Comparison of ENCODE assay signal across 8 cellular contexts in the genomic region with DNA sequence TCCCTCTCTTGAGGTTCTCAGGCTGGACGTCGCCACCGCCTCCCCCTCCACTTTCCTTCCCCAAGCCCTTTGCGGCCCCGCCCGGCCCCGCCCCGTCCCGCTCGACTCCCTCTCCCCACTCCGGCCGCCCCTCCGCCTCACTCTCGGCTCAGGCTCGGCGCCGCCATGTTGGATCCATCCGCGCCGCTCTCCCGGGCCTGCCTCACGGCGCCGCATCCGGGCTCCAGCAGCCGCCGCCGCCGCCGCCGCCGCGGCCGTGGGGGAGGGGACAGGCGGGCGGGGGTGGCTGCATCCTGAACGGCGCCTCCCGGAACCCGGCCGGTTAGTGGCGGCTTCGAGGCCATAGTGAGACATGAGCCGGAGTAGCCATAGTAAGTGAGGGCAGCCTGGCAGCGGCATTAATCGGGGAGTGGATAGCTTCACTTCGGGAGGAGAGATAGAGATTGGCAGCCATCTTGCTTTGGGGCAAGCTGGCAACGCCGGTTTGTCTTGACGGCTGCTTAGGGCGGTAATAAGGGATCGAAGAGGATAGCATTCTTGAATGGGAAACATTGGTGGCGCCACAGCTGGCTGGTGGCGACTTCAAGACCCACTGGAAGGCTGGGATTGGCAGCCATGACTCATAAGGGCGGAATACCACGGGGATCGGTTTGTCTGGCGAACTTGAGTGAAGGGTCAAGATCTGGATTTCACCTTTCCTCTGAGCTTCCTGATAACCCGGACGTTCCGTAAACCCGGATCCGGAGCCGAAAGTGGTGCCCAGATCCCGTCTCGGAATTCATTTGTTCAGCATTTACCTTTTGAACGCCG. TPM values are rescaled to one million over a fixed set of nuclear protein-coding genes. Genes with fewer than 3 reads are reported as not detected.
DNase-seq lines count a peak whose midpoint lies in the region; TF ChIP-seq lines count a peak whose summit lies in the region.

A gene with protein sequence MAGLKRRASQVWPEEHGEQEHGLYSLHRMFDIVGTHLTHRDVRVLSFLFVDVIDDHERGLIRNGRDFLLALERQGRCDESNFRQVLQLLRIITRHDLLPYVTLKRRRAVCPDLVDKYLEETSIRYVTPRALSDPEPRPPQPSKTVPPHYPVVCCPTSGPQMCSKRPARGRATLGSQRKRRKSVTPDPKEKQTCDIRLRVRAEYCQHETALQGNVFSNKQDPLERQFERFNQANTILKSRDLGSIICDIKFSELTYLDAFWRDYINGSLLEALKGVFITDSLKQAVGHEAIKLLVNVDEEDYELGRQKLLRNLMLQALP (minus strand): TSS at position 258 of the 810 bp plus-strand sequence. CDS start 8,205 bp downstream, outside the sequence.

- peak; percentile 59 for TF ChIP-seq EP300 in neural cell (conservative IDR thresholded peaks at IDR 0.05; ENCODE audit: poor library complexity, severe bottlenecking)
- TF ChIP-seq EP300 in stomach (IDR thresholded peaks at IDR 0.05) = peak; percentile 69

- H3K79me2 ChIP-seq in neural cell (replicated peaks; ENCODE audit: insufficient read depth, low read length) = peaks cover 25% of the 10 kb centered on the region

- peak within 1 kb of the TSS; percentile 65 for H2AFZ ChIP-seq in neural cell (ENCODE audit: low read depth, low read length)

- TF ChIP-seq CTCF in fibroblast of the aortic adventitia (IDR thresholded peaks at IDR 0.05; ENCODE audit: insufficient read depth, low read length) (no peak), neural cell (IDR thresholded peaks at IDR 0.05; ENCODE audit: poor library complexity, severe bottlenecking) (peak; percentile 75), stomach (IDR thresholded peaks at IDR 0.05) (no peak)

- no peaks in the 10 kb centered on the region for H3K9me2 ChIP-seq in neural cell (ENCODE audit: insufficient read depth, low read length)

- intact Hi-C loops in stomach (cut with DNase I; ENCODE audit: low total_unique reads) = no loop called here

- peak within 1 kb of the TSS; percentile 84 for H3K4me2 ChIP-seq in neural cell (ENCODE audit: low read length)

- H3K9ac ChIP-seq in ES-I3 (ENCODE audit: low read depth, low read length) (peak within 1 kb of the TSS; percentile 76), neural cell (ENCODE audit: low read length) (peak within 1 kb of the TSS; percentile 81)

- H3K9me3 ChIP-seq in ES-I3 (ENCODE audit: control insufficient read depth, insufficient read depth, low read length) (no peaks in the 10 kb centered on the region), neural cell (ENCODE audit: low read length) (no peaks in the 10 kb centered on the region), stomach (no peaks in the 10 kb centered on the region)

- no peaks in the 10 kb centered on the region for H3F3A ChIP-seq in neural cell (ENCODE audit: insufficient read depth, low read length, poor library complexity, severe bottlenecking)

- H3K27ac ChIP-seq in neural cell (ENCODE audit: low read length) = peak within 1 kb of the TSS; percentile 95
- H3K27ac ChIP-seq in stomach = peak within 1 kb of the TSS; percentile 90 to 97 (median 96)

- H4K20me1 ChIP-seq in neural cell (ENCODE audit: insufficient read depth) = no peaks in the 10 kb centered on the region

- H3K4me3 ChIP-seq in H7 (ENCODE audit: insufficient read depth, low read depth, low read length) (peak within 1 kb of the TSS; percentile 74), fibroblast of the aortic adventitia (ENCODE audit: low read depth, low read length) (peak within 1 kb of the TSS; percentile 99), neural cell (ENCODE audit: low read length) (peak within 1 kb of the TSS; percentile 73), stomach (peak within 1 kb of the TSS; percentile 66 to 79 (median 74))

- H3K27me3 ChIP-seq in H7 (ENCODE audit: control insufficient read depth, insufficient read depth, low read length) (no peaks in the 10 kb centered on the region), neural cell (ENCODE audit: insufficient read depth, low read depth, low read length) (no peaks in the 10 kb centered on the region), stomach (no peaks in the 10 kb centered on the region)

- DNase-seq in H7 (peak; percentile 97), M059J (ENCODE audit: low read depth) (peak; percentile 97), SHP77 (lab: John Stamatoyannopoulos, UW) (peak; percentile 97 to 98), fibroblast of the aortic adventitia (ENCODE audit: low read depth) (peak; percentile 95), stomach (peak; percentile 93)
- DNase-seq in activated effector memory CD4-positive, alpha-beta T cell treated with Interleukin-2 at 50 U/mL for 16 hours = peak; percentile 87

- no peak for TF ChIP-seq POLR2A in stomach (IDR thresholded peaks at IDR 0.05)

- WGBS in stomach, 5 donors = 0 to 1% (median 0%) methylated on average over 54 to 68 of the region's 68 CpGs

- no peak for TF ChIP-seq RAD21 in neural cell (conservative IDR thresholded peaks at IDR 0.05)

- H3K36me3 ChIP-seq in ES-I3 (ENCODE audit: insufficient read depth, low read length) = peaks cover 16% of the 10 kb centered on the region
- H3K36me3 ChIP-seq in H7 (replicated peaks; ENCODE audit: control insufficient read depth, insufficient read depth, low read length) = peaks cover 3% of the 10 kb centered on the region
- H3K36me3 ChIP-seq in neural cell (ENCODE audit: insufficient read depth, low read length) = no peaks in the 10 kb centered on the region
- peaks cover 14 to 28% (median 23%) of the 10 kb centered on the region in 4 donors for H3K36me3 ChIP-seq in stomach

- H3K4me1 ChIP-seq in ES-I3 (ENCODE audit: insufficient read depth, low read length) = peaks cover 8% of the 10 kb centered on the region; the same call in 1 of the 2 replicates
- peaks cover 28 to 64% (median 53%) of the 10 kb centered on the region in 4 donors for H3K4me1 ChIP-seq in stomach

TF ChIP-seq in neural cell, 6 proteins besides CTCF, POLR2A, EP300 and RAD21:
- TF ChIP-seq MXI1 (conservative IDR thresholded peaks at IDR 0.05; ENCODE audit: poor library complexity, severe bottlenecking) (peak; percentile 63), EZH2 (IDR thresholded peaks at IDR 0.05; ENCODE audit: borderline replicate concordance, insufficient read depth, low read length, poor library complexity, severe bottlenecking) (no peak), SMC3 (conservative IDR thresholded peaks at IDR 0.05; ENCODE audit: poor library complexity) (peak; percentile 55), TAF1 (IDR thresholded peaks at IDR 0.05; ENCODE audit: low read depth) (peak; percentile 56), POLR2AphosphoS5 (IDR thresholded peaks at IDR 0.05) (peak; percentile 74)
- TF ChIP-seq, protein P1, sequence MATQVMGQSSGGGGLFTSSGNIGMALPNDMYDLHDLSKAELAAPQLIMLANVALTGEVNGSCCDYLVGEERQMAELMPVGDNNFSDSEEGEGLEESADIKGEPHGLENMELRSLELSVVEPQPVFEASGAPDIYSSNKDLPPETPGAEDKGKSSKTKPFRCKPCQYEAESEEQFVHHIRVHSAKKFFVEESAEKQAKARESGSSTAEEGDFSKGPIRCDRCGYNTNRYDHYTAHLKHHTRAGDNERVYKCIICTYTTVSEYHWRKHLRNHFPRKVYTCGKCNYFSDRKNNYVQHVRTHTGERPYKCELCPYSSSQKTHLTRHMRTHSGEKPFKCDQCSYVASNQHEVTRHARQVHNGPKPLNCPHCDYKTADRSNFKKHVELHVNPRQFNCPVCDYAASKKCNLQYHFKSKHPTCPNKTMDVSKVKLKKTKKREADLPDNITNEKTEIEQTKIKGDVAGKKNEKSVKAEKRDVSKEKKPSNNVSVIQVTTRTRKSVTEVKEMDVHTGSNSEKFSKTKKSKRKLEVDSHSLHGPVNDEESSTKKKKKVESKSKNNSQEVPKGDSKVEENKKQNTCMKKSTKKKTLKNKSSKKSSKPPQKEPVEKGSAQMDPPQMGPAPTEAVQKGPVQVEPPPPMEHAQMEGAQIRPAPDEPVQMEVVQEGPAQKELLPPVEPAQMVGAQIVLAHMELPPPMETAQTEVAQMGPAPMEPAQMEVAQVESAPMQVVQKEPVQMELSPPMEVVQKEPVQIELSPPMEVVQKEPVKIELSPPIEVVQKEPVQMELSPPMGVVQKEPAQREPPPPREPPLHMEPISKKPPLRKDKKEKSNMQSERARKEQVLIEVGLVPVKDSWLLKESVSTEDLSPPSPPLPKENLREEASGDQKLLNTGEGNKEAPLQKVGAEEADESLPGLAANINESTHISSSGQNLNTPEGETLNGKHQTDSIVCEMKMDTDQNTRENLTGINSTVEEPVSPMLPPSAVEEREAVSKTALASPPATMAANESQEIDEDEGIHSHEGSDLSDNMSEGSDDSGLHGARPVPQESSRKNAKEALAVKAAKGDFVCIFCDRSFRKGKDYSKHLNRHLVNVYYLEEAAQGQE (IDR thresholded peaks at IDR 0.05; ENCODE audit: borderline replicate concordance) = peak; percentile 90

RNA-seq across cellular contexts. Expression of the gene that starts here (rescaled TPM):
- total RNA-seq in H7 (2014; rRNA removed; shearing (Covaris generic)) = 52.8 and 63.6 TPM in 2 replicates
- total RNA-seq in M059J (2014; rRNA removed; shearing (Covaris generic)) = 34.0 and 36.6 TPM in 2 replicates
- total RNA-seq in fibroblast of the aortic adventitia (ENCODE audit: low replicate concordance) = 7.8 and 25.8 TPM in 2 replicates
- polyA plus RNA-seq in neural cell = 29.6 and 42.6 TPM in 2 replicates
- 28.7 and 30.7 TPM in 2 replicates for polyA minus RNA-seq in neural cell
- total RNA-seq in stomach = 10 to 100 TPM in 3 of 5 donors, 1 to 10 TPM in 2; 2.3 to 35.9 (median 14.3) TPM
- polyA plus RNA-seq in stomach = 10 to 100 TPM; 16.5 to 31.9 (median 18.6) TPM

Comparison
In these comparisons a context has a peak if more than half of its experiments do, and no peak if none do; other contexts are left out.
1. Peak in every context shown above with its lines: DNase-seq, H3K4me3 ChIP-seq and H3K27ac ChIP-seq.